8 cellular contexts compared by ENCODE assay signal in genomic region chr10:32957341-32958084, GRCh38. TPM values are rescaled to one million over a fixed set of nuclear protein-coding genes. Genes with fewer than 3 reads are reported as not detected.
DNase-seq lines count a peak whose midpoint lies in the region; ATAC-seq and TF ChIP-seq lines count a peak whose summit lies in the region.

No MANE protein-coding gene starts in this region.

- H3K36me3 ChIP-seq in mammary epithelial cell (ENCODE audit: insufficient read depth, low read length) (peaks cover 7% of the 10 kb centered on the region), kidney epithelial cell (ENCODE audit: control insufficient read depth, insufficient read depth, low read length) (no peaks in the 10 kb centered on the region)

- peaks cover 41% of the 10 kb centered on the region for H3K4me1 ChIP-seq in mammary epithelial cell (ENCODE audit: insufficient read depth, low read length)

- H3K27me3 ChIP-seq in mammary epithelial cell (ENCODE audit: insufficient read depth, low read length) (no peaks in the 10 kb centered on the region), kidney epithelial cell (ENCODE audit: control insufficient read depth, insufficient read depth, low read length) (no peaks in the 10 kb centered on the region)

- no peaks in the 10 kb centered on the region for H3K9me3 ChIP-seq in mammary epithelial cell (replicated peaks; ENCODE audit: insufficient read depth, low read length)

- peak overlapping the region; percentile 98 for H3K9ac ChIP-seq in mammary epithelial cell (ENCODE audit: insufficient read depth, low read length)

- H2AFZ ChIP-seq in mammary epithelial cell (ENCODE audit: low read depth, low read length) = no peak overlapping the region

- no TSS peak for BruUV-seq in mammary epithelial cell (replicated peaks; lab: Mats Ljungman, UMichigan)

- dilution Hi-C loops in mammary epithelial cell (cut with HindIII; ENCODE audit: low sequenced_read_pairs) = loop anchor here (5.0 kb wide), 1 partner anchor 50 kb away; no protein-coding TSS in a partner anchor

- CTCF ChIA-PET in mammary epithelial cell (lab: Charles Lee; ENCODE audit: low non-redundant PET) = no interaction called here

- H4K20me1 ChIP-seq in mammary epithelial cell (ENCODE audit: insufficient read depth, low read length) = peaks cover 8% of the 10 kb centered on the region

- in situ Hi-C loops in mammary epithelial cell (cut with MboI; ENCODE audit: low sequenced_read_pairs in 2 of 2) = loop anchor here (5.0 to 10.0 kb wide), 2 partner anchors 47 to 50 kb away; no protein-coding TSS in a partner anchor

- H3K4me2 ChIP-seq in mammary epithelial cell (ENCODE audit: insufficient read depth, low read depth, low read length) = peak overlapping the region; percentile 94

- H3K27ac ChIP-seq in mammary epithelial cell (ENCODE audit: insufficient read depth, low read depth, low read length) = peak overlapping the region; percentile 94

- 0% methylated on average over 14 of the region's 87 CpGs for WGBS in mammary epithelial cell (ENCODE audit: low coverage, missing lambda C conversion rate)

- intact Hi-C loops in mammary epithelial cell (cut with micrococcal nuclease) = loop anchor here (1.0 to 5.0 kb wide), 3 partner anchors 48 to 200 kb away; no protein-coding TSS in a partner anchor

- TF ChIP-seq CTCF in mammary epithelial cell (conservative IDR thresholded peaks at IDR 0.05 in 1 of 2, IDR thresholded peaks at IDR 0.05 in 1 of 2; ENCODE audit: extremely low read depth in 1 of 2, insufficient read depth in 1 of 2, low read depth in 1 of 2, low read length in 2 of 2) = no peak
- TF ChIP-seq CTCF in kidney epithelial cell (IDR thresholded peaks at IDR 0.05; ENCODE audit: insufficient read depth, low read length, poor library complexity, severe bottlenecking) = no peak

- ATAC-seq in HG03095 (IDR thresholded peaks at IDR 0.05; ENCODE audit: unreplicated experiment) = peak; percentile 26

- H3K4me3 ChIP-seq in mammary epithelial cell (replicated peaks in 1 of 3; ENCODE audit: insufficient read depth in 1 of 3, low read depth in 2 of 3, low read length in 3 of 3) (peak overlapping the region; percentile 91 to 95 (median 95)), kidney epithelial cell (ENCODE audit: low read depth, low read length) (peak overlapping the region; percentile 97)

- DNase-seq in SHP77 (lab: John Stamatoyannopoulos, UW) = peak; percentile 17 to 31
- no peak for DNase-seq in SHP77 treated with DMSO at 0.1 percent for 48 hours (lab: John Stamatoyannopoulos, UW)
- DNase-seq in T-helper 1 cell = peak; percentile 10 to 52 (median 24)
- peak; percentile 58 for DNase-seq in mammary epithelial cell
- no peak for DNase-seq in kidney epithelial cell (ENCODE audit: low read depth)
- DNase-seq in stimulated activated CD4-positive, alpha-beta T cell treated with anti-CD3 and anti-CD28 coated beads, Interleukin-15, amount 100 ng/mL, for 24 hours = peak; percentile 64
- DNase-seq in SK-N-DZ (ENCODE audit: low spot score) = no peak

- H3K79me2 ChIP-seq in mammary epithelial cell (ENCODE audit: insufficient read depth, low read length) = peaks cover 82% of the 10 kb centered on the region

RNA-seq across cellular contexts. Expression of gene ITGB1, which starts 0.5 kb away (rescaled TPM):
- total RNA-seq in mammary epithelial cell (1,000 to 10,000 TPM; 1,296 to 1,718 TPM), kidney epithelial cell (1,462 and 2,227 TPM in 2 replicates)
- polyA plus RNA-seq in mammary epithelial cell = 671 TPM
- 831 TPM for polyA minus RNA-seq in mammary epithelial cell
- 200 and 212 TPM in 2 replicates for polyA plus RNA-seq in SK-N-DZ (2014; cell fraction: cytosol; rRNA removed)
- polyA plus RNA-seq in SK-N-DZ (2014; cell fraction: nucleus; rRNA removed) = 73.8 and 74.9 TPM in 2 replicates

Comparison
In these comparisons a context has a peak if more than half of its experiments do, and no peak if none do; other contexts are left out.
1. DNase-seq: peak in SHP77 (2 of 2), T-helper 1 cell (5 of 5), mammary epithelial cell (single experiment) and stimulated activated CD4-positive, alpha-beta T cell treated with anti-CD3 and anti-CD28 coated beads, Interleukin-15, amount 100 ng/mL, for 24 hours (single experiment); none in SHP77 treated with DMSO at 0.1 percent for 48 hours (single experiment), kidney epithelial cell (single experiment) and SK-N-DZ (single experiment).